In genomic region chr2:48946444-48947048, GRCh38 we compare ENCODE assay signal across 8 cellular contexts.
DNase-seq lines count a peak whose midpoint lies in the region; ATAC-seq, FAIRE-seq and TF ChIP-seq lines count a peak whose summit lies in the region.

No MANE protein-coding gene starts in this region.

- H3K9me3 Mint-ChIP-seq in astrocyte (ENCODE audit: unreplicated experiment): no peaks in the 10 kb centered on the region

- H3K27ac Mint-ChIP-seq in astrocyte (ENCODE audit: unreplicated experiment): no peak overlapping the region

- H3K23ac ChIP-seq in IMR-90 (ENCODE audit: low read depth, low read length): no peak overlapping the region

- H3K36me3 Mint-ChIP-seq in astrocyte (ENCODE audit: low read depth, unreplicated experiment): no peaks in the 10 kb centered on the region

- H2AK9ac ChIP-seq in IMR-90 (replicated peaks; ENCODE audit: low read depth, low read length, poor library complexity): no peak overlapping the region

- no peak overlapping the region for H4K91ac ChIP-seq in IMR-90 (ENCODE audit: insufficient read depth, low read depth, low read length)

- peak in 4 of 6 experiments; percentile 1 to 52 (median 33) for DNase-seq in stimulated activated naive CD4-positive, alpha-beta T cell (lab: John Stamatoyannopoulos, UW)
- no peak for DNase-seq in stimulated activated naive CD4-positive, alpha-beta T cell treated with Interleukin-2 at 50 U/mL for 16 hours (lab: John Stamatoyannopoulos, UW)
- DNase-seq in H4 (ENCODE audit: low spot score): peak; percentile 64
- DNase-seq in IMR-90: peak; percentile 43
- DNase-seq in NT2/D1 (ENCODE audit: low read depth, low spot score): peak; percentile 20
- DNase-seq in astrocyte (ENCODE audit: low read depth): peak; percentile 26
- DNase-seq in hypothalamus (lab: John Stamatoyannopoulos, UW): peak in 26 of 51 donors; percentile 0 to 78 (median 12)
- peak; percentile 58 for DNase-seq in small intestine

- dilution Hi-C loops in IMR-90 (cut with HindIII; ENCODE audit: low sequenced_read_pairs, unreplicated experiment): no loop called here

- H3K27me3 ChIP-seq in IMR-90 (ENCODE audit: control insufficient read depth, insufficient read depth, low read length) (no peaks in the 10 kb centered on the region; the same call in 1 of the 2 replicates), NT2/D1 (ENCODE audit: insufficient read depth, insufficient read length) (no peaks in the 10 kb centered on the region), astrocyte (ENCODE audit: insufficient read depth, low read length) (no peaks in the 10 kb centered on the region), small intestine (ENCODE audit: control insufficient read depth in 2 of 2, insufficient read depth in 2 of 2, low read length in 2 of 2) (no peaks in the 10 kb centered on the region)

- no peak overlapping the region for H3K4me3 Mint-ChIP-seq in astrocyte (ENCODE audit: unreplicated experiment)

- CTCF ChIA-PET in IMR-90 (lab: Yijun Ruan, JAX): interaction anchor here (0.7 to 1.4 kb wide), 9 partner anchors 14 to 1198 kb away, joined by 3 to 5 read pairs (median 3); no protein-coding TSS in a partner anchor

- no peak overlapping the region for H2AK5ac ChIP-seq in IMR-90 (ENCODE audit: low read depth, low read length)

- H3K9me1 ChIP-seq in IMR-90 (ENCODE audit: insufficient read depth, low read length): no peaks in the 10 kb centered on the region

- no peaks in the 10 kb centered on the region for H3K79me1 ChIP-seq in IMR-90 (ENCODE audit: low read depth in 1 of 2, low read length in 2 of 2)

- TF ChIP-seq POLR2A in IMR-90 (IDR thresholded peaks at IDR 0.05; ENCODE audit: low read depth, low read length): no peak

- H4K8ac ChIP-seq in IMR-90 (ENCODE audit: low read depth in 2 of 2, low read length in 2 of 2): no peak overlapping the region

- H3K9me3 ChIP-seq in IMR-90 (ENCODE audit: control insufficient read depth, insufficient read depth, low read length) (no peaks in the 10 kb centered on the region), NT2/D1 (ENCODE audit: insufficient read depth, low read length) (no peaks in the 10 kb centered on the region), astrocyte (ENCODE audit: insufficient read depth, low read depth, low read length) (no peaks in the 10 kb centered on the region), small intestine (ENCODE audit: control insufficient read depth, low read depth) (no peaks in the 10 kb centered on the region)

- peaks cover 3% of the 10 kb centered on the region for H3K4me1 Mint-ChIP-seq in astrocyte (ENCODE audit: low read depth, unreplicated experiment)

- H2BK20ac ChIP-seq in IMR-90 (ENCODE audit: low read depth, low read length): no peak overlapping the region

- TF ChIP-seq RAD21 in IMR-90 (IDR thresholded peaks at IDR 0.05; ENCODE audit: low read length): peak; percentile 83

- FAIRE-seq in astrocyte (lab: Jason Lieb, UNC) (no peak), small intestine (lab: Jason Lieb, UNC) (no peak)

- no peaks in the 10 kb centered on the region for H3K27me3 Mint-ChIP-seq in astrocyte (ENCODE audit: low read depth, unreplicated experiment)

- H2BK15ac ChIP-seq in IMR-90 (ENCODE audit: low read depth, low read length): no peak overlapping the region

- no peak overlapping the region for H4K5ac ChIP-seq in IMR-90 (ENCODE audit: low read depth, low read length)

- no peaks in the 10 kb centered on the region for H3K4me1 ChIP-seq in IMR-90 (ENCODE audit: control insufficient read depth, insufficient read depth, low read length)
- no peaks in the 10 kb centered on the region for H3K4me1 ChIP-seq in NT2/D1 (ENCODE audit: insufficient read depth, insufficient read length)
- no peaks in the 10 kb centered on the region for H3K4me1 ChIP-seq in astrocyte (ENCODE audit: insufficient read depth, low read length)
- H3K4me1 ChIP-seq in small intestine (ENCODE audit: control insufficient read depth in 2 of 2, insufficient read depth in 1 of 2, low read depth in 1 of 2, low read length in 1 of 2): no peaks in the 10 kb centered on the region

- H3K79me2 ChIP-seq in astrocyte (ENCODE audit: insufficient read depth, low read length): no peaks in the 10 kb centered on the region

- intact Hi-C loops in IMR-90 (cut with micrococcal nuclease): loop anchor here (1.0 to 10.0 kb wide), 9 partner anchors 94 to 1546 kb away; no protein-coding TSS in a partner anchor

- H2BK5ac ChIP-seq in IMR-90 (ENCODE audit: low read depth, low read length, poor library complexity, severe bottlenecking): no peak overlapping the region

- H4K20me1 ChIP-seq in IMR-90 (ENCODE audit: insufficient read depth, low read length) (no peaks in the 10 kb centered on the region), astrocyte (ENCODE audit: insufficient read depth, low read length) (no peaks in the 10 kb centered on the region)

- H3K9ac ChIP-seq in IMR-90 (ENCODE audit: low read depth, low read length) (no peak overlapping the region), NT2/D1 (ENCODE audit: insufficient read length, low read depth) (no peak overlapping the region), astrocyte (ENCODE audit: low read length) (no peak overlapping the region)

- POLR2A ChIA-PET in IMR-90 (lab: Charles Lee; ENCODE audit: unreplicated experiment): interaction anchor here (0.6 kb wide), 1 partner anchor 192 kb away, joined by 4 read pairs; no protein-coding TSS in a partner anchor

- H3K4me3 ChIP-seq in IMR-90 (ENCODE audit: insufficient read depth, low read depth, low read length): no peak overlapping the region
- no peak overlapping the region for H3K4me3 ChIP-seq in NT2/D1 (ENCODE audit: insufficient read length, low read depth)
- H3K4me3 ChIP-seq in astrocyte (ENCODE audit: insufficient read depth, low read depth, low read length): no peak overlapping the region
- H3K4me3 ChIP-seq in small intestine (ENCODE audit: low read depth in 1 of 2, low read length in 2 of 2): no peak overlapping the region

- H3K27ac ChIP-seq in IMR-90 (ENCODE audit: insufficient read depth, low read length) (no peak overlapping the region), astrocyte (ENCODE audit: low read depth, low read length) (no peak overlapping the region), small intestine (ENCODE audit: low read depth in 1 of 2, low read length in 1 of 2) (no peak overlapping the region)

- no peak overlapping the region for H2BK120ac ChIP-seq in IMR-90 (ENCODE audit: low read depth, low read length)

- H3K14ac ChIP-seq in IMR-90 (replicated peaks; ENCODE audit: low read depth, low read length): no peak overlapping the region

- H3K56ac ChIP-seq in IMR-90 (ENCODE audit: extremely low read depth, insufficient read depth, low read length): no peak overlapping the region

- WGBS in IMR-90 (ENCODE audit: extremely low coverage in 2 of 2, insufficient read length in 1 of 2), 2 experiments: no CpG with 5 or more reads among the region's 2 CpGs
- 43 to 48% (median 47%) methylated on average over 2 of the region's 2 CpGs for WGBS in small intestine, 3 donors

- peak; percentile 86 for ATAC-seq in IMR-90 (ENCODE audit: low read depth)

- no peak overlapping the region for H2AFZ ChIP-seq in IMR-90 (replicated peaks; ENCODE audit: low read length, poor library complexity)
- H2AFZ ChIP-seq in astrocyte (ENCODE audit: low read depth, low read length): no peak overlapping the region

- no peak overlapping the region for H3K18ac ChIP-seq in IMR-90 (ENCODE audit: low read depth, low read length)

- BruUV-seq in IMR-90 (replicated peaks; lab: Mats Ljungman, UMichigan): no TSS peak

- H3K36me3 ChIP-seq in IMR-90 (ENCODE audit: control insufficient read depth, insufficient read depth, low read length) (no peaks in the 10 kb centered on the region), NT2/D1 (ENCODE audit: insufficient read depth, insufficient read length, low read length) (no peaks in the 10 kb centered on the region), astrocyte (ENCODE audit: insufficient read depth, low read length) (no peaks in the 10 kb centered on the region), small intestine (ENCODE audit: control insufficient read depth in 2 of 2, insufficient read depth in 2 of 2, low read length in 2 of 2) (no peaks in the 10 kb centered on the region)

- TF ChIP-seq CTCF in IMR-90 (conservative IDR thresholded peaks at IDR 0.05; ENCODE audit: low read depth, low read length): peak; percentile 77
- peak; percentile 92 for TF ChIP-seq CTCF in astrocyte (IDR thresholded peaks at IDR 0.05; ENCODE audit: insufficient read depth, low read depth, low read length)

- in situ Hi-C loops in IMR-90 (cut with MboI; ENCODE audit: low sequenced_read_pairs): loop anchor here (10.0 kb wide), 1 partner anchor 342 kb away; no protein-coding TSS in a partner anchor

- no peak overlapping the region for H3K4me2 ChIP-seq in IMR-90 (ENCODE audit: low read depth, low read length)
- no peak overlapping the region for H3K4me2 ChIP-seq in astrocyte (ENCODE audit: low read length)

- H3K4ac ChIP-seq in IMR-90 (ENCODE audit: low read depth, low read length): no peak overlapping the region

TF ChIP-seq in IMR-90, 13 proteins besides CTCF, POLR2A, EP300 and RAD21:
- TF ChIP-seq MXI1 (IDR thresholded peaks at IDR 0.05; ENCODE audit: borderline replicate concordance, low read depth, low read length) (no peak), SMC3 (IDR thresholded peaks at IDR 0.05; ENCODE audit: low read depth, low read length) (peak; percentile 79), CEBPB (IDR thresholded peaks at IDR 0.05; ENCODE audit: low read depth, low read length) (0 out of 2 replicates have a peak, but pooled peaks have one; percentile 17), MAZ (IDR thresholded peaks at IDR 0.05; ENCODE audit: borderline replicate concordance, low read depth, low read length) (no peak), RCOR1 (IDR thresholded peaks at IDR 0.05; ENCODE audit: insufficient replicate concordance, low read length) (no peak), FOS (IDR thresholded peaks at IDR 0.05; ENCODE audit: low read depth, low read length) (no peak)
